In the genomic region with DNA sequence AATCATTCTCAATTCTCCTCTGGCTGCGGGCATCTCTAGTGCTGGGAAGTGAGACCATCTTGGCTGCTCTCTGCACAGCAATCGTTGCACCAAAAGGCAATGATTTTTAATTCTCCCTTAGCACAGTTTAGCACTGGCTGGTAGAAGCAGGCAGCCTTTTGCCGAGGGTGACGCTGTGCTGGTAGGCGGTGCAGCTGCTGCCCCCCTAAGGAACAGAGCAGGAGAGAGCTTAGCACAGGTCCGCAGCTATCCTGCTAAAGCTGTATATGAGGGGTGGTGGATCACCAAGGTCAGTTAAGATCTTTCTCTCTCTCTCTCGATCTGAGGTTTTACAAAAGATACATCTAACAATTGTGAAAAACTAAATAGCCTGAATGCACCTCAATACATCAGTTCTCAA, we compare ENCODE assay signal across 7 cellular contexts.
DNase-seq lines count a peak whose midpoint lies in the region; ATAC-seq and TF ChIP-seq lines count a peak whose summit lies in the region.

No MANE protein-coding gene starts in this region.

- peak; percentile 35 for TF ChIP-seq CTCF in fibroblast of pulmonary artery (IDR thresholded peaks at IDR 0.05; ENCODE audit: low read length, missing control alignments)

- DNase-seq in T-helper 2 cell treated with Interferon-gamma antibody and Interleukin-4, amounts not matched to agents 5 μg/mL and 100 μg/mL, for 36 hours (ENCODE audit: low spot score) = no peak
- peak; percentile 37 for DNase-seq in fibroblast of pulmonary artery (ENCODE audit: low read depth)
- DNase-seq in stimulated activated CD8-positive, alpha-beta memory T cell treated with anti-CD3 and anti-CD28 coated beads, Interleukin-2, amount 100 ng/mL, for 1 hour (ENCODE audit: low read depth in 2 of 2) = peak; percentile 7 to 22
- no peak for DNase-seq in A172 (ENCODE audit: low spot score)
- no peak for DNase-seq in NCI-H128 (lab: John Stamatoyannopoulos, UW; ENCODE audit: unreplicated experiment)

- no peak overlapping the region for H3K4me3 ChIP-seq in fibroblast of pulmonary artery (replicated peaks; ENCODE audit: low read depth, low read length)

- no peaks in the 10 kb centered on the region for H3K27me3 Mint-ChIP-seq in T-helper 2 cell treated with Interferon-gamma antibody and Interleukin-4, amounts not matched to agents 5 μg/mL and 100 μg/mL, for 36 hours (ENCODE audit: low read depth)

- H3K27ac Mint-ChIP-seq in T-helper 2 cell treated with Interferon-gamma antibody and Interleukin-4, amounts not matched to agents 5 μg/mL and 100 μg/mL, for 36 hours = no peak overlapping the region

- no peaks in the 10 kb centered on the region for H3K9me3 Mint-ChIP-seq in T-helper 2 cell treated with Interferon-gamma antibody and Interleukin-4, amounts not matched to agents 5 μg/mL and 100 μg/mL, for 36 hours

- ATAC-seq in GM18868 (IDR thresholded peaks at IDR 0.05; ENCODE audit: unreplicated experiment) (peak; percentile 90), HG02588 (IDR thresholded peaks at IDR 0.05; ENCODE audit: unreplicated experiment) (no peak)

- peak overlapping the region; percentile 11 for H3K4me3 Mint-ChIP-seq in T-helper 2 cell treated with Interferon-gamma antibody and Interleukin-4, amounts not matched to agents 5 μg/mL and 100 μg/mL, for 36 hours

- peaks cover 12% of the 10 kb centered on the region for H3K4me1 Mint-ChIP-seq in T-helper 2 cell treated with Interferon-gamma antibody and Interleukin-4, amounts not matched to agents 5 μg/mL and 100 μg/mL, for 36 hours (ENCODE audit: low read depth)

- H3K36me3 Mint-ChIP-seq in T-helper 2 cell treated with Interferon-gamma antibody and Interleukin-4, amounts not matched to agents 5 μg/mL and 100 μg/mL, for 36 hours (ENCODE audit: low read depth) = no peaks in the 10 kb centered on the region

Comparison
In these comparisons a context has a peak if more than half of its experiments do, and no peak if none do; other contexts are left out.
1. DNase-seq: peak in fibroblast of pulmonary artery (single experiment) and stimulated activated CD8-positive, alpha-beta memory T cell treated with anti-CD3 and anti-CD28 coated beads, Interleukin-2, amount 100 ng/mL, for 1 hour (2 of 2); none in T-helper 2 cell treated with Interferon-gamma antibody and Interleukin-4, amounts not matched to agents 5 μg/mL and 100 μg/mL, for 36 hours (single experiment), A172 (single experiment) and NCI-H128 (single experiment).